Comparison of ENCODE assay signal across 11 cellular contexts in the genomic region with DNA sequence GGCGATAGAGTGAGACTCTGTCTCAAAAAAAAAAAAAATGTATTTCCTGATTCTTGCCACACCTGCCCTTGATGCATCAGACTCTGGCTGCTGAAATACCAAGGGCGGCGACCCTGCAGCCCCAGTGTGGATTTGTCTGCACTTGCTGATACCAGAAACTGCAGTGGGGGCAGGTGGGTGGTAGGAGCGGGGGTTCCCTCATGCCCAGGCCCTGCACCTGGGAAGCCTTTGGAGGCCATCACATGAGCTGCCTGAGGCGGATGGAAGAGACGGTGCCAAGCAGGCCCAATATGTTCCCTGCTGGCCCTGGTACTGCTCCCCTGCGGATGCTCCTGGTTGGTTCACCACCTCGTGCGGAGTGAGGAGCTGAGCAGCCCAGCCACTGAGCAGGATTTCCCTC. TPM values are rescaled to one million over a fixed set of nuclear protein-coding genes. Genes with fewer than 3 reads are reported as not detected.
DNase-seq lines count a peak whose midpoint lies in the region; ATAC-seq and TF ChIP-seq lines count a peak whose summit lies in the region.
"Had no signal": no experiment of that assay in that cellular context is flagged by ENCODE, and none has a peak within 500 bp of the region (broad histone marks: within the 10 kb centered on the region; RNA-seq: fewer than 3 reads in every experiment).

No MANE protein-coding gene starts in this region.

- H2AK5ac ChIP-seq in IMR-90 (ENCODE audit: low read depth, low read length): peak overlapping the region; percentile 9; the same call in 1 of the 2 replicates

- DNase-seq in CD4-positive, CD25-positive, alpha-beta regulatory T cell: peak in 1 of 3 donors; percentile 69
- DNase-seq in IMR-90: no peak
- DNase-seq in activated gamma-delta T cell (lab: John Stamatoyannopoulos, UW): peak; percentile 14
- peak; percentile 19 for DNase-seq in mucosa of gallbladder (ENCODE audit: low spot score)
- DNase-seq in NCI-H2107 treated with DMSO at 0.1 percent for 48 hours (lab: John Stamatoyannopoulos, UW; ENCODE audit: unreplicated experiment): no peak
- DNase-seq in HuH-7 (ENCODE audit: low spot score): no peak
- no peak for DNase-seq in mesothelial cell of epicardium (ENCODE audit: low spot score in 2 of 2, unreplicated experiment in 2 of 2)
- DNase-seq: DND-41, NCI-H526 treated with DMSO at 0.1 percent for 48 hours had no signal

- no peak overlapping the region for H4K91ac ChIP-seq in IMR-90 (ENCODE audit: insufficient read depth, low read depth, low read length)

- CTCF ChIA-PET in IMR-90 (lab: Yijun Ruan, JAX): no interaction called here

- dilution Hi-C loops in IMR-90 (cut with HindIII; ENCODE audit: low sequenced_read_pairs, unreplicated experiment): no loop called here

- no peak overlapping the region for H3K4me3 Mint-ChIP-seq in CD4-positive, CD25-positive, alpha-beta regulatory T cell
- no peak overlapping the region for H3K4me3 Mint-ChIP-seq in mesothelial cell of epicardium

- intact Hi-C loops in IMR-90 (cut with micrococcal nuclease): no loop called here

- H3K36me3 ChIP-seq in CD4-positive, CD25-positive, alpha-beta regulatory T cell (ENCODE audit: control insufficient read depth, insufficient read depth, low read length): peaks cover 35% of the 10 kb centered on the region
- H3K36me3 ChIP-seq in IMR-90 (ENCODE audit: control insufficient read depth, insufficient read depth, low read length): peaks cover 28% of the 10 kb centered on the region

- H4K8ac ChIP-seq in IMR-90 (ENCODE audit: low read depth in 2 of 2, low read length in 2 of 2): no peak overlapping the region

- peak overlapping the region; percentile 14; the same call in 1 of the 3 replicates for H2BK15ac ChIP-seq in IMR-90 (ENCODE audit: low read depth, low read length)

- H2AK9ac ChIP-seq in IMR-90 (replicated peaks; ENCODE audit: low read depth, low read length, poor library complexity): no peak overlapping the region

- H3K9ac ChIP-seq in IMR-90 (ENCODE audit: low read depth, low read length): no peak overlapping the region
- H3K9ac ChIP-seq: parathyroid adenoma had no signal

- no peaks in the 10 kb centered on the region for H3K27me3 ChIP-seq in CD4-positive, CD25-positive, alpha-beta regulatory T cell (ENCODE audit: control insufficient read depth, insufficient read depth, low read length)
- H3K27me3 ChIP-seq in IMR-90 (ENCODE audit: control insufficient read depth, insufficient read depth, low read length): no peaks in the 10 kb centered on the region

- no peaks in the 10 kb centered on the region for H3K9me1 ChIP-seq in IMR-90 (ENCODE audit: insufficient read depth, low read length)

- peak overlapping the region; percentile 92 for H3K27ac ChIP-seq in CD4-positive, CD25-positive, alpha-beta regulatory T cell (ENCODE audit: insufficient read depth, low read length, poor library complexity, severe bottlenecking)
- H3K27ac ChIP-seq in IMR-90 (ENCODE audit: insufficient read depth, low read length): no peak overlapping the region
- H3K27ac ChIP-seq: parathyroid adenoma had no signal

- POLR2A ChIA-PET in IMR-90 (lab: Charles Lee; ENCODE audit: unreplicated experiment): no interaction called here

- no peak overlapping the region for H3K4me2 ChIP-seq in IMR-90 (ENCODE audit: low read depth, low read length)

- peak overlapping the region; percentile 84 to 98 (median 90) for H3K27ac Mint-ChIP-seq in CD4-positive, CD25-positive, alpha-beta regulatory T cell
- no peak overlapping the region for H3K27ac Mint-ChIP-seq in mesothelial cell of epicardium

- WGBS in IMR-90 (ENCODE audit: extremely low coverage in 2 of 2, insufficient read length in 1 of 2), 2 experiments: 94% methylated on average over 8 of the region's 9 CpGs; no CpG with 5 or more reads in 1 of the 2 experiments

- H3K14ac ChIP-seq in IMR-90 (replicated peaks; ENCODE audit: low read depth, low read length): no peak overlapping the region

- H3K9me3 Mint-ChIP-seq in CD4-positive, CD25-positive, alpha-beta regulatory T cell: peaks cover 0 to 2% (median 0%) of the 10 kb centered on the region in 7 donors
- peaks cover 2% of the 10 kb centered on the region for H3K9me3 Mint-ChIP-seq in mesothelial cell of epicardium

- H3K27me3 Mint-ChIP-seq in CD4-positive, CD25-positive, alpha-beta regulatory T cell: no peaks in the 10 kb centered on the region
- no peaks in the 10 kb centered on the region for H3K27me3 Mint-ChIP-seq in mesothelial cell of epicardium (ENCODE audit: low read depth)

- no peak overlapping the region for H4K5ac ChIP-seq in IMR-90 (ENCODE audit: low read depth, low read length)

- no peak overlapping the region for H2BK20ac ChIP-seq in IMR-90 (ENCODE audit: low read depth, low read length)

- TF ChIP-seq CTCF in IMR-90 (conservative IDR thresholded peaks at IDR 0.05; ENCODE audit: low read depth, low read length) (no peak), mesothelial cell of epicardium (IDR thresholded peaks at IDR 0.05; ENCODE audit: unreplicated experiment) (no peak)

- H3K4ac ChIP-seq in IMR-90 (ENCODE audit: low read depth, low read length): peak overlapping the region; percentile 20; the same call in 1 of the 2 replicates

- BruUV-seq in IMR-90 (replicated peaks; lab: Mats Ljungman, UMichigan): no TSS peak

- no peak overlapping the region for H2AFZ ChIP-seq in IMR-90 (replicated peaks; ENCODE audit: low read length, poor library complexity)
- H2AFZ ChIP-seq: parathyroid adenoma had no signal

- peaks cover 16 to 58% (median 26%) of the 10 kb centered on the region in 4 donors for H3K4me1 Mint-ChIP-seq in CD4-positive, CD25-positive, alpha-beta regulatory T cell
- peaks cover 3% of the 10 kb centered on the region for H3K4me1 Mint-ChIP-seq in mesothelial cell of epicardium

- in situ Hi-C loops in IMR-90 (cut with MboI; ENCODE audit: low sequenced_read_pairs): no loop called here

- H2BK5ac ChIP-seq in IMR-90 (ENCODE audit: low read depth, low read length, poor library complexity, severe bottlenecking): no peak overlapping the region

- no peak for ATAC-seq in CD4-positive, CD25-positive, alpha-beta regulatory T cell (ENCODE audit: low read depth in 2 of 2)
- ATAC-seq in IMR-90 (ENCODE audit: low read depth): no peak
- ATAC-seq in GM21576 (IDR thresholded peaks at IDR 0.05; ENCODE audit: unreplicated experiment): no peak

- H4K20me1 ChIP-seq in IMR-90 (ENCODE audit: insufficient read depth, low read length): no peaks in the 10 kb centered on the region

- H3K23ac ChIP-seq in IMR-90 (ENCODE audit: low read depth, low read length): no peak overlapping the region

- H3K36me3 Mint-ChIP-seq in CD4-positive, CD25-positive, alpha-beta regulatory T cell: peaks cover 48% of the 10 kb centered on the region
- peaks cover 46% of the 10 kb centered on the region for H3K36me3 Mint-ChIP-seq in mesothelial cell of epicardium

- no peaks in the 10 kb centered on the region for H3K9me3 ChIP-seq in CD4-positive, CD25-positive, alpha-beta regulatory T cell (ENCODE audit: control insufficient read depth in 2 of 2, low read length in 2 of 2)
- H3K9me3 ChIP-seq in IMR-90 (ENCODE audit: control insufficient read depth, insufficient read depth, low read length): peaks cover 4% of the 10 kb centered on the region; the same call in 1 of the 2 replicates

- TF ChIP-seq POLR2A in IMR-90 (IDR thresholded peaks at IDR 0.05; ENCODE audit: low read depth, low read length): no peak

- H3K18ac ChIP-seq in IMR-90 (ENCODE audit: low read depth, low read length): no peak overlapping the region

- H3K79me1 ChIP-seq in IMR-90 (ENCODE audit: low read depth in 1 of 2, low read length in 2 of 2): no peaks in the 10 kb centered on the region

- H2BK120ac ChIP-seq in IMR-90 (ENCODE audit: low read depth, low read length): peak overlapping the region; percentile 10; the same call in 1 of the 2 replicates

- TF ChIP-seq RAD21 in IMR-90 (IDR thresholded peaks at IDR 0.05; ENCODE audit: low read length): no peak

- H3K4me3 ChIP-seq in CD4-positive, CD25-positive, alpha-beta regulatory T cell (ENCODE audit: low read depth, low read length): no peak overlapping the region
- H3K4me3 ChIP-seq in IMR-90 (ENCODE audit: insufficient read depth, low read depth, low read length): no peak overlapping the region

- H3K4me1 ChIP-seq in CD4-positive, CD25-positive, alpha-beta regulatory T cell (ENCODE audit: control insufficient read depth, insufficient read depth, low read length, poor library complexity, severe bottlenecking): peaks cover 29% of the 10 kb centered on the region
- H3K4me1 ChIP-seq in IMR-90 (ENCODE audit: control insufficient read depth, insufficient read depth, low read length): peaks cover 2% of the 10 kb centered on the region; the same call in 1 of the 2 replicates
- H3K4me1 ChIP-seq: parathyroid adenoma had no signal

- no peak overlapping the region for H3K56ac ChIP-seq in IMR-90 (ENCODE audit: extremely low read depth, insufficient read depth, low read length)

TF ChIP-seq in IMR-90, 13 proteins besides CTCF, POLR2A, EP300 and RAD21 (continues in another document):
- TF ChIP-seq SMC3 (IDR thresholded peaks at IDR 0.05; ENCODE audit: low read depth, low read length) (no peak), FOS (IDR thresholded peaks at IDR 0.05; ENCODE audit: low read depth, low read length) (no peak)
- TF ChIP-seq, protein P1, sequence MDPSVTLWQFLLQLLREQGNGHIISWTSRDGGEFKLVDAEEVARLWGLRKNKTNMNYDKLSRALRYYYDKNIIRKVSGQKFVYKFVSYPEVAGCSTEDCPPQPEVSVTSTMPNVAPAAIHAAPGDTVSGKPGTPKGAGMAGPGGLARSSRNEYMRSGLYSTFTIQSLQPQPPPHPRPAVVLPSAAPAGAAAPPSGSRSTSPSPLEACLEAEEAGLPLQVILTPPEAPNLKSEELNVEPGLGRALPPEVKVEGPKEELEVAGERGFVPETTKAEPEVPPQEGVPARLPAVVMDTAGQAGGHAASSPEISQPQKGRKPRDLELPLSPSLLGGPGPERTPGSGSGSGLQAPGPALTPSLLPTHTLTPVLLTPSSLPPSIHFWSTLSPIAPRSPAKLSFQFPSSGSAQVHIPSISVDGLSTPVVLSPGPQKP (IDR thresholded peaks at IDR 0.05; ENCODE audit: borderline replicate concordance, low read depth, low read length): no peak

RNA-seq across cellular contexts. Expression of a gene that starts 50.6 kb away (rescaled TPM):
- 208 TPM for total RNA-seq in CD4-positive, CD25-positive, alpha-beta regulatory T cell
- polyA plus RNA-seq in CD4-positive, CD25-positive, alpha-beta regulatory T cell: 10 to 100 TPM; 13.7 to 21.6 (median 17.0) TPM
- total RNA-seq in IMR-90 (2012; rRNA removed) (7.8 and 9.0 TPM in 2 replicates), mucosa of gallbladder (92.6 TPM), mesothelial cell of epicardium (76.2 to 79.1 TPM (median 76.6 TPM) in 3 replicates)
- 11.5 and 12.9 TPM in 2 replicates for polyA plus RNA-seq in IMR-90 (2012; rRNA removed)
- 4.4 and 6.7 TPM in 2 replicates for polyA plus RNA-seq in IMR-90 (2012; cell fraction: cytosol; rRNA removed)
- 13.5 and 38.8 TPM in 2 replicates for polyA plus RNA-seq in IMR-90 (2012; cell fraction: nucleus; rRNA removed; ENCODE audit: low replicate concordance)

RNA-seq across cellular contexts. Expression of a gene that starts 57.7 kb away (rescaled TPM):
- total RNA-seq in CD4-positive, CD25-positive, alpha-beta regulatory T cell: 146 TPM
- 10 to 100 TPM; 32.5 to 44.6 (median 42.5) TPM for polyA plus RNA-seq in CD4-positive, CD25-positive, alpha-beta regulatory T cell
- total RNA-seq in IMR-90 (2012; rRNA removed) (29.2 and 34.4 TPM in 2 replicates), mucosa of gallbladder (30.0 TPM), mesothelial cell of epicardium (45.9 to 48.2 TPM (median 46.8 TPM) in 3 replicates)
- polyA plus RNA-seq in IMR-90 (2012; rRNA removed): 17.3 and 22.7 TPM in 2 replicates
- 14.0 and 28.0 TPM in 2 replicates for polyA plus RNA-seq in IMR-90 (2012; cell fraction: cytosol; rRNA removed)
- polyA plus RNA-seq in IMR-90 (2012; cell fraction: nucleus; rRNA removed; ENCODE audit: low replicate concordance): 8.8 and 21.5 TPM in 2 replicates

Comparison
In these comparisons a context has a peak if more than half of its experiments do, and no peak if none do; other contexts are left out.
1. DNase-seq: peak in activated gamma-delta T cell (single experiment) and mucosa of gallbladder (single experiment); none in IMR-90 (single experiment), NCI-H2107 treated with DMSO at 0.1 percent for 48 hours (single experiment), HuH-7 (single experiment) and mesothelial cell of epicardium (0 of 2).